Comparison of ENCODE assay signal across 6 cellular contexts in the genomic region with DNA sequence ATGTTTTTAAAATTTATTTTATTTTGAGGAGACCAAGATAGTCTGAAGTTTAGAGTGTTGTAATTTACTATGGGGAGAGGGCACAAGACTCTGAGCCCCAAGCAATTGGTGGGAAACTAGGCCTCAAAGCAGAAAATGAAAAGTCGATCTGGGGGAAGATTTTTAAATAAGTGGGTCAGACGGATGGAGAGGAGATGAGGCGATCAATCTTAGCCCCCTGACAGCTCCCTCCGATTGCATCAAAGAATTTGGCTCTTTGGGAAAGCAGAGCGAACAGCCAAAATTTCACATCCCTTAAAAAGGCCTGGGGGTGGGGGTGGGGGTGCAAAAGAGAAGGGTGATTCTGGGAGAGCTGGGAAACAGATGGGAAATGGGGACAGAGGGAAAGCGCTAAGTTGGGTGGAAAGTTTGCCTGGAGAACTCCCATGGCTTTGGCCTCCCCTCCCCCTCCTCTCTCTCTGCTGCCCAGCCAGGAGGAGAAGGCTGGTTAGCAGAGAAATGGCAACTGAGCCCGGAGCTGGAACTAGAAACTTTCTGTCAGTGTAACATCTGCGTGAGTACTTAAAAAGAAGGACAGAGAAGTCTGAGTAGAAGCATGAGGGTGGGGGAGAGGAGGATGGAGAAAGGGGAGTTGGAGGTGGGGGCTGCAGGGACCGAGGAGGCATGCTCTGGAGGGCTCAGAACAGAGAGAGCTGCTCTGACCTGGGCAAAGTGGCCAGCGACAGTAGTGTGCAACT. TPM values are rescaled to one million over a fixed set of nuclear protein-coding genes. Genes with fewer than 3 reads are reported as not detected.
DNase-seq lines count a peak whose midpoint lies in the region; TF ChIP-seq lines count a peak whose summit lies in the region.

No MANE protein-coding gene starts in this region.

- intact Hi-C loops in cardiac septum (cut with DNase I): loop anchor here (10.0 kb wide), 1 partner anchor 502 kb away; a partner anchor contains a TSS

- H3K36me3 Mint-ChIP-seq in glutamatergic neuron (ENCODE audit: unreplicated experiment) (no peaks in the 10 kb centered on the region), type B pancreatic cell (peaks cover 20% of the 10 kb centered on the region)

- peaks cover 7% of the 10 kb centered on the region for H3K36me3 ChIP-seq in cardiac muscle cell

- no peaks in the 10 kb centered on the region for H3K9me3 ChIP-seq in cardiac muscle cell (ENCODE audit: low read depth)

- H3K4me1 ChIP-seq in cardiac muscle cell (ENCODE audit: low read depth): peaks cover 50% of the 10 kb centered on the region

- peaks cover 11% of the 10 kb centered on the region for H3K4me1 Mint-ChIP-seq in glutamatergic neuron (ENCODE audit: low read depth, unreplicated experiment)
- peaks cover 52% of the 10 kb centered on the region for H3K4me1 Mint-ChIP-seq in type B pancreatic cell (ENCODE audit: unreplicated experiment)

- H3K4me3 Mint-ChIP-seq in glutamatergic neuron (ENCODE audit: unreplicated experiment) (peak overlapping the region; percentile 68), type B pancreatic cell (peak overlapping the region; percentile 98)

- DNase-seq in cardiac muscle cell (ENCODE audit: low read depth in 1 of 2, low spot score in 1 of 2) (peak; percentile 56 to 86), cardiac septum (ENCODE audit: low spot score) (no peak), glutamatergic neuron (no peak), type B pancreatic cell (ENCODE audit: extremely low spot score, unreplicated experiment) (no peak), GOT3 (lab: John Stamatoyannopoulos, UW) (no peak), NCI-H1105 treated with DMSO at 0.1 percent for 48 hours (lab: John Stamatoyannopoulos, UW) (no peak)

- H3K27ac Mint-ChIP-seq in glutamatergic neuron (ENCODE audit: unreplicated experiment) (no peak overlapping the region), type B pancreatic cell (peak overlapping the region; percentile 95)

- peaks cover 43% of the 10 kb centered on the region for H3K27me3 Mint-ChIP-seq in glutamatergic neuron (ENCODE audit: unreplicated experiment)
- peaks cover 62% of the 10 kb centered on the region for H3K27me3 Mint-ChIP-seq in type B pancreatic cell

- H3K9me3 Mint-ChIP-seq in glutamatergic neuron (ENCODE audit: unreplicated experiment) (peaks cover 16% of the 10 kb centered on the region), type B pancreatic cell (no peaks in the 10 kb centered on the region)

- TF ChIP-seq CTCF in cardiac muscle cell (IDR thresholded peaks at IDR 0.05; ENCODE audit: low read depth, low read length) (no peak), glutamatergic neuron (IDR thresholded peaks at IDR 0.05; ENCODE audit: partially characterized antibody, unreplicated experiment) (no peak), type B pancreatic cell (conservative IDR thresholded peaks at IDR 0.05) (no peak)

- peaks cover 15% of the 10 kb centered on the region for H3K27me3 ChIP-seq in cardiac muscle cell

- H3K27ac ChIP-seq in cardiac muscle cell: peak overlapping the region; percentile 98

- H3K4me3 ChIP-seq in cardiac muscle cell: peak overlapping the region; percentile 90

RNA-seq across cellular contexts. Expression of a gene that starts 1.4 kb away (rescaled TPM):
- total RNA-seq in cardiac muscle cell: 111 and 114 TPM in 2 replicates
- polyA plus RNA-seq in cardiac muscle cell: 107 and 116 TPM in 2 replicates
- 4.9 TPM for total RNA-seq in cardiac septum
- 12.7 TPM for total RNA-seq in glutamatergic neuron (ENCODE audit: unreplicated experiment)
- 35.6 and 36.5 TPM in 2 replicates for total RNA-seq in type B pancreatic cell (ENCODE audit: low replicate concordance)

RNA-seq across cellular contexts. Expression of a gene that starts 15.5 kb away (rescaled TPM):
- total RNA-seq in cardiac muscle cell (5.9 and 6.6 TPM in 2 replicates), cardiac septum (not detected), glutamatergic neuron (ENCODE audit: unreplicated experiment) (not detected), type B pancreatic cell (ENCODE audit: low replicate concordance) (0.29 and 0.79 TPM in 2 replicates)
- 9.1 and 12.4 TPM in 2 replicates for polyA plus RNA-seq in cardiac muscle cell

RNA-seq across cellular contexts. Expression of a gene that starts 31.8 kb away (rescaled TPM):
- total RNA-seq in cardiac muscle cell: 12.2 and 12.5 TPM in 2 replicates
- polyA plus RNA-seq in cardiac muscle cell: 5.4 TPM in 2 replicates
- total RNA-seq in cardiac septum: 1.6 TPM
- total RNA-seq in glutamatergic neuron (ENCODE audit: unreplicated experiment): not detected
- total RNA-seq in type B pancreatic cell (ENCODE audit: low replicate concordance): 14.8 and 27.0 TPM in 2 replicates

RNA-seq across cellular contexts. Expression of a gene that starts 43.7 kb away (rescaled TPM):
- 37.7 and 42.4 TPM in 2 replicates for total RNA-seq in cardiac muscle cell
- 24.7 and 24.9 TPM in 2 replicates for polyA plus RNA-seq in cardiac muscle cell
- total RNA-seq in cardiac septum: 4.2 TPM
- total RNA-seq in glutamatergic neuron (ENCODE audit: unreplicated experiment): not detected
- total RNA-seq in type B pancreatic cell (ENCODE audit: low replicate concordance): 46.9 and 93.7 TPM in 2 replicates

RNA-seq across cellular contexts. Expression of a gene that starts 47.2 kb away (rescaled TPM):
- total RNA-seq in cardiac muscle cell (0.24 TPM in 1 of 2 replicates, not detected in the other), cardiac septum (not detected), glutamatergic neuron (ENCODE audit: unreplicated experiment) (not detected), type B pancreatic cell (ENCODE audit: low replicate concordance) (10.1 and 20.8 TPM in 2 replicates)
- 0.46 and 1.9 TPM in 2 replicates for polyA plus RNA-seq in cardiac muscle cell

Comparison
In these comparisons a context has a peak if more than half of its experiments do, and no peak if none do; other contexts are left out.
1. DNase-seq: peak in cardiac muscle cell (2 of 2); none in cardiac septum (single experiment), glutamatergic neuron (single experiment), type B pancreatic cell (single experiment), GOT3 (single experiment) and NCI-H1105 treated with DMSO at 0.1 percent for 48 hours (single experiment).